1 cellular context compared by ENCODE assay signal in genomic region chr10:74208081-74208480, GRCh38.
TF ChIP-seq lines count a peak whose summit lies in the region.

No MANE protein-coding gene starts in this region.

TF ChIP-seq in H1, 55 proteins besides CTCF, POLR2A, EP300 and RAD21:
- TF ChIP-seq PHF8 (conservative IDR thresholded peaks at IDR 0.05; ENCODE audit: low read depth, low read length) (no peak), CTBP2 (IDR thresholded peaks at IDR 0.05; ENCODE audit: borderline replicate concordance, insufficient read depth, insufficient read length, low read length) (no peak), E2F6 (IDR thresholded peaks at IDR 0.05) (no peak), TAF1 (IDR thresholded peaks at IDR 0.05; ENCODE audit: low read depth, low read length) (no peak), EGR1 (IDR thresholded peaks at IDR 0.05; ENCODE audit: borderline replicate concordance, low read depth, low read length) (no peak), HDAC2 (IDR thresholded peaks at IDR 0.05; ENCODE audit: borderline replicate concordance in 1 of 2, low read depth in 2 of 2, low read length in 2 of 2) (no peak), KDM4A (IDR thresholded peaks at IDR 0.05; ENCODE audit: low read depth, low read length, severe bottlenecking) (no peak), CBX5 (IDR thresholded peaks at IDR 0.05; ENCODE audit: low read depth, low read length) (no peak), CHD1 (IDR thresholded peaks at IDR 0.05; ENCODE audit: low read depth, low read length) (no peak), RBBP5 (IDR thresholded peaks at IDR 0.05; ENCODE audit: borderline replicate concordance, low read depth, low read length) (no peak), CEBPB (IDR thresholded peaks at IDR 0.05; ENCODE audit: low read depth, low read length) (no peak), YY1 (IDR thresholded peaks at IDR 0.05; ENCODE audit: low read depth, low read length) (peak; percentile 14; the same call in 1 of the 2 replicates), TCF12 (IDR thresholded peaks at IDR 0.05; ENCODE audit: low read depth, low read length) (0 out of 2 replicates have a peak, but pooled peaks have one; percentile 37), NANOG (IDR thresholded peaks at IDR 0.05; ENCODE audit: insufficient read depth, low read depth, low read length, poor library complexity, severe bottlenecking) (peak; percentile 55), ATF3 (IDR thresholded peaks at IDR 0.05; ENCODE audit: insufficient read depth, low read depth, low read length) (no peak)
